Comparison of ENCODE assay signal across 8 cellular contexts in the genomic region with DNA sequence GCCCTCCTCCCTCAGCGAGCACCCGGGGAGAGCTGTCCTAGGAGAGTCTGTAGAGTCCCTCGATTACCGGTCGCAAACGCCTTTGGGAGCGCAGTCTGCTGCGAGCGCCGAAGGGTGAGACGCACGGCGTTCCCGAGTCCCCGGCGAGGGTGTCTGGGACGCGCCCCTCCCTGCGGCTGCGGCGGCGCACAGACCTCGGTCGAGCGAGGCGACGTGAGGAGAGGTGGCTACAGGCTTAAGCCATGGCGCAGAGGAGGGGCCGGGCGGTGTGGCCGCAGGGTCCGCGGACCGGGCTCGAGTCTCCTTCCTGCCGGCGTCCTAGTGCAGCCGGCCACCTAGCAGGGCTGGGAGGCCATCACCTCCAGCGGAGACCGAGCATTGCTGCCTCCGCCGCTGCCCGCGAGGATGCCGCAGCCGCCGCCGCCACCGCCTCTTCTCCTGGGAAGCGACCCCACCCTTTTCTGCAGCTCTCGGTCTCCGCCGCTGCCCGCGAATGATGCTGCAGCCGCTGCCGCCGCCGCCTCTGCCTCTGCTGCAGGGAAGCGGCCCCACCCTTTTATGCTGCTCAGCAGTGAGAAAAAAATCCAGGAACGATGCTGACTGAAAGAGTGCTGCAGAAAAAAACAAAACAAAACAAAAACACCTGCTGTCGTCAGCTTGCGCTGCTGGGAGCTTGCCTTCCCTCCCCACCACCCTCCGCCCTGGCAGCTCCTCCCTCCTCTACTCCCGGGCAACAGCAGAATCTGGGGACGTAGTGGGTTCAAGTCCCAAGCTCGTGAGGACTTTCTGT. TPM values are rescaled to one million over a fixed set of nuclear protein-coding genes. Genes with fewer than 3 reads are reported as not detected.
A peak's percentile ranks its signal among the peaks of the same experiment; 100 is the strongest.
DNase-seq lines count a peak whose midpoint lies in the region; ATAC-seq and TF ChIP-seq lines count a peak whose summit lies in the region.

A gene (minus strand): TSS at position 531 of the 790 bp plus-strand sequence. CDS start 669 bp downstream, outside the sequence.

- no peaks in the 10 kb centered on the region for H3K9me2 ChIP-seq in GM23248 (ENCODE audit: insufficient read depth)

- H3K9ac ChIP-seq in GM23248, result peak within 1 kb of the TSS; percentile 48
- H3K9ac ChIP-seq in stomach smooth muscle (ENCODE audit: low read length in 2 of 2), result peak within 1 kb of the TSS in 1 of 2 donors; percentile 60

- H3K79me2 ChIP-seq in GM23248 (ENCODE audit: insufficient read depth), result no peaks in the 10 kb centered on the region

- H3K36me3 ChIP-seq in GM23248 (ENCODE audit: low read depth) (no peaks in the 10 kb centered on the region), stomach smooth muscle (ENCODE audit: control insufficient read depth in 2 of 2, insufficient read depth in 2 of 2, low read length in 2 of 2) (no peaks in the 10 kb centered on the region)

- no peak within 1 kb of the TSS for H3K27ac ChIP-seq in GM23248
- H3K27ac ChIP-seq in stomach smooth muscle (ENCODE audit: low read length), result no peak within 1 kb of the TSS

- peak within 1 kb of the TSS; percentile 84 for H2AFZ ChIP-seq in GM23248

- no peaks in the 10 kb centered on the region for H3K9me3 ChIP-seq in GM23248 (ENCODE audit: low read depth)
- H3K9me3 ChIP-seq in stomach smooth muscle (ENCODE audit: control insufficient read depth in 2 of 2, low read length in 2 of 2), result no peaks in the 10 kb centered on the region

- in situ Hi-C loops in GM23248 (cut with MboI), result no loop called here

- DNase-seq in Ammon's horn (ENCODE audit: low spot score), result peak; percentile 59
- peak; percentile 71 for DNase-seq in GM23248
- peak; percentile 82 for DNase-seq in SK-N-DZ (ENCODE audit: low spot score)
- peak; percentile 78 for DNase-seq in ecto neural progenitor cell (ENCODE audit: low spot score)
- peak; percentile 3 for DNase-seq in lung microvascular endothelial cell (ENCODE audit: low read depth in 2 of 2)

- ATAC-seq in HG02623 (IDR thresholded peaks at IDR 0.05; ENCODE audit: unreplicated experiment) (no peak), GM18505 (IDR thresholded peaks at IDR 0.05; ENCODE audit: unreplicated experiment) (no peak)

- H4K20me1 ChIP-seq in GM23248 (ENCODE audit: insufficient read depth), result no peaks in the 10 kb centered on the region

- peak within 1 kb of the TSS; percentile 70 for H3K4me3 ChIP-seq in GM23248
- H3K4me3 ChIP-seq in stomach smooth muscle (ENCODE audit: low read length in 2 of 2), result peak within 1 kb of the TSS; percentile 69 to 77

- H3F3A ChIP-seq in GM23248 (ENCODE audit: insufficient read depth), result no peaks in the 10 kb centered on the region

- peak within 1 kb of the TSS; percentile 79 for H3K4me2 ChIP-seq in GM23248 (ENCODE audit: unreplicated experiment)

- no peak for TF ChIP-seq POLR2A in GM18505 (IDR thresholded peaks at IDR 0.05; ENCODE audit: borderline replicate concordance, extremely low read depth, insufficient read depth, insufficient read length)

- H3K27me3 ChIP-seq in GM23248 (replicated peaks; ENCODE audit: insufficient read depth) (peaks cover 33% of the 10 kb centered on the region), stomach smooth muscle (ENCODE audit: control insufficient read depth in 1 of 2, insufficient read depth in 2 of 2, low read length in 2 of 2) (peaks cover 0 to 2% of the 10 kb centered on the region in 2 donors)

- no peaks in the 10 kb centered on the region for H3K4me1 ChIP-seq in GM23248 (ENCODE audit: insufficient read depth)
- H3K4me1 ChIP-seq in stomach smooth muscle (ENCODE audit: control insufficient read depth, insufficient read depth, low read length), result peaks cover 26% of the 10 kb centered on the region

- WGBS in GM23248 (ENCODE audit: low coverage in 1 of 2, low lambda C conversion rate in 2 of 2, missing lambda C conversion rate in 2 of 2), 2 experiments, result 1 to 3% methylated on average over 50 to 56 of the region's 67 CpGs

RNA-seq across cellular contexts. Expression of the gene that starts here (rescaled TPM):
- total RNA-seq in GM23248 (2014; rRNA removed; shearing (Covaris generic)), result 5.2 and 9.9 TPM in 2 replicates
- 3.0 and 3.4 TPM in 2 replicates for polyA plus RNA-seq in GM23248 (2016; fragmentation: Nextera tagmentation; extraction: Ambion mirVana)
- 38.5 and 41.9 TPM in 2 replicates for polyA plus RNA-seq in SK-N-DZ (2014; cell fraction: cytosol; rRNA removed)
- polyA plus RNA-seq in SK-N-DZ (2014; cell fraction: nucleus; rRNA removed), result 59.8 and 88.5 TPM in 2 replicates
- total RNA-seq in lung microvascular endothelial cell, result 0.20 and 0.22 TPM in 2 replicates

Comparison
In these comparisons a context has a peak if more than half of its experiments do, and no peak if none do; other contexts are left out.
1. Peak in DNase-seq in lung microvascular endothelial cell; RNA of the gene not detected or under 1 TPM.
2. DNase-seq: peak in every context shown above with its lines; median percentile 82 in SK-N-DZ; 78 in ecto neural progenitor cell; 71 in GM23248; 59 in Ammon's horn; 3 in lung microvascular endothelial cell.